In the genomic region with DNA sequence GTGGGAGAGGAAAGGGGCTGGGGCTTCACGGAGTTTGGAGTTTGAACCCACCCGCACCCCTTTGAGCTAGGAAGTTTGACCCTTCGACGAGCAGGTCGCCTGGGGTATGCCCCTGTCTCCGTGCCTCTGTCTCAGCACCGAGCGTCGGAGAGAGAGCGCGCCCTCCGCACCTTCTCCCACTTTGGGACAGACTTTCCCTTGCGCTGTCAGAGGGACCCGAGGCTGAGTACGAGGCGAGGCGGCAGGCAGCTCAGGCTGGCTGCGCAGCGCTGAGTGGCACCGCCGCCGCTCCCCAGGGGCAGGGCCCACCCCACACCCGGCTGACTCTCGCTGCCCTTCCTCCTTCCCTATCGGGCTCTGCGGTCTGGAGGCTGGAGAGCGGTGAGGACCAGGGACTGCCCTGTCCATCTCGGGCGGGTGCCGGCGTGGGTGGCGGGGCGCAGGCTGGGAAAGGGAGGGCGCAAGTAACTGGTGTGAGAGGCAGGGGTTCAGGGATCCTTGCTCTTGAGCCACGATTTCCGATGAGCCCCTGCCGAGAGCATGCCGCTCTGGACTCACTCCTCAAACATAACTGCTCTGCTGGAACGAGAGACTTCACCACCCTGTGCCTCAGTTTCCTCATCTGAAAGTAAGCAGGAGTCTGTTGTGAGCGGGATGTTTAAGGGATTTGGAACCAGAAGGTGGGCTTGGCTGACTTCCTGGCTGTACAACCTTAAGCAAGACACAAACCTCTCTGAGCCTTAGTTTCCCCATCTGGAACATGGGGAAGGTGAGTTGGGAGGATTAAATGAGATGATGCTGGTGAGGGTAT, we compare ENCODE assay signal across 1 cellular context.
A peak's percentile ranks its signal among the peaks of the same experiment; 100 is the strongest.
TF ChIP-seq lines count a peak whose summit lies in the region.

No MANE protein-coding gene starts in this region.

TF ChIP-seq in HepG2, 621 proteins besides CTCF, POLR2A, EP300 and RAD21 (continued from another document and continues in another):
- TF ChIP-seq, protein P1, sequence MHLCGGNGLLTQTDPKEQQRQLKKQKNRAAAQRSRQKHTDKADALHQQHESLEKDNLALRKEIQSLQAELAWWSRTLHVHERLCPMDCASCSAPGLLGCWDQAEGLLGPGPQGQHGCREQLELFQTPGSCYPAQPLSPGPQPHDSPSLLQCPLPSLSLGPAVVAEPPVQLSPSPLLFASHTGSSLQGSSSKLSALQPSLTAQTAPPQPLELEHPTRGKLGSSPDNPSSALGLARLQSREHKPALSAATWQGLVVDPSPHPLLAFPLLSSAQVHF (CRISPR knock-in tag; IDR thresholded peaks at IDR 0.05) = no peak
- TF ChIP-seq SCMH1 (CRISPR knock-in tag; IDR thresholded peaks at IDR 0.05; ENCODE audit: borderline replicate concordance) = no peak
- no peak for TF ChIP-seq REPIN1 (CRISPR knock-in tag; IDR thresholded peaks at IDR 0.05; ENCODE audit: borderline replicate concordance, low read depth)
- no peak for TF ChIP-seq JUND (CRISPR knock-in tag; IDR thresholded peaks at IDR 0.05)
- TF ChIP-seq ZBTB4 (CRISPR knock-in tag; IDR thresholded peaks at IDR 0.05; ENCODE audit: borderline replicate concordance) = no peak
- TF ChIP-seq CHD4 (IDR thresholded peaks at IDR 0.05; ENCODE audit: borderline replicate concordance, low read length) = no peak
- no peak for TF ChIP-seq MEF2D (CRISPR knock-in tag; IDR thresholded peaks at IDR 0.05)
- TF ChIP-seq, protein P2, sequence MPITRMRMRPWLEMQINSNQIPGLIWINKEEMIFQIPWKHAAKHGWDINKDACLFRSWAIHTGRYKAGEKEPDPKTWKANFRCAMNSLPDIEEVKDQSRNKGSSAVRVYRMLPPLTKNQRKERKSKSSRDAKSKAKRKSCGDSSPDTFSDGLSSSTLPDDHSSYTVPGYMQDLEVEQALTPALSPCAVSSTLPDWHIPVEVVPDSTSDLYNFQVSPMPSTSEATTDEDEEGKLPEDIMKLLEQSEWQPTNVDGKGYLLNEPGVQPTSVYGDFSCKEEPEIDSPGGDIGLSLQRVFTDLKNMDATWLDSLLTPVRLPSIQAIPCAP (CRISPR knock-in tag; IDR thresholded peaks at IDR 0.05; ENCODE audit: low read depth) = no peak
- 0 out of 2 replicates have a peak, but pooled peaks have one; percentile 47 for TF ChIP-seq NFE2L1 (CRISPR knock-in tag; IDR thresholded peaks at IDR 0.05; ENCODE audit: borderline replicate concordance)
- no peak for TF ChIP-seq FOXK1 (CRISPR knock-in tag; IDR thresholded peaks at IDR 0.05; ENCODE audit: borderline replicate concordance, low read depth)
- TF ChIP-seq KAT7 (CRISPR knock-in tag; IDR thresholded peaks at IDR 0.05; ENCODE audit: borderline replicate concordance) = no peak
- TF ChIP-seq, protein P3, sequence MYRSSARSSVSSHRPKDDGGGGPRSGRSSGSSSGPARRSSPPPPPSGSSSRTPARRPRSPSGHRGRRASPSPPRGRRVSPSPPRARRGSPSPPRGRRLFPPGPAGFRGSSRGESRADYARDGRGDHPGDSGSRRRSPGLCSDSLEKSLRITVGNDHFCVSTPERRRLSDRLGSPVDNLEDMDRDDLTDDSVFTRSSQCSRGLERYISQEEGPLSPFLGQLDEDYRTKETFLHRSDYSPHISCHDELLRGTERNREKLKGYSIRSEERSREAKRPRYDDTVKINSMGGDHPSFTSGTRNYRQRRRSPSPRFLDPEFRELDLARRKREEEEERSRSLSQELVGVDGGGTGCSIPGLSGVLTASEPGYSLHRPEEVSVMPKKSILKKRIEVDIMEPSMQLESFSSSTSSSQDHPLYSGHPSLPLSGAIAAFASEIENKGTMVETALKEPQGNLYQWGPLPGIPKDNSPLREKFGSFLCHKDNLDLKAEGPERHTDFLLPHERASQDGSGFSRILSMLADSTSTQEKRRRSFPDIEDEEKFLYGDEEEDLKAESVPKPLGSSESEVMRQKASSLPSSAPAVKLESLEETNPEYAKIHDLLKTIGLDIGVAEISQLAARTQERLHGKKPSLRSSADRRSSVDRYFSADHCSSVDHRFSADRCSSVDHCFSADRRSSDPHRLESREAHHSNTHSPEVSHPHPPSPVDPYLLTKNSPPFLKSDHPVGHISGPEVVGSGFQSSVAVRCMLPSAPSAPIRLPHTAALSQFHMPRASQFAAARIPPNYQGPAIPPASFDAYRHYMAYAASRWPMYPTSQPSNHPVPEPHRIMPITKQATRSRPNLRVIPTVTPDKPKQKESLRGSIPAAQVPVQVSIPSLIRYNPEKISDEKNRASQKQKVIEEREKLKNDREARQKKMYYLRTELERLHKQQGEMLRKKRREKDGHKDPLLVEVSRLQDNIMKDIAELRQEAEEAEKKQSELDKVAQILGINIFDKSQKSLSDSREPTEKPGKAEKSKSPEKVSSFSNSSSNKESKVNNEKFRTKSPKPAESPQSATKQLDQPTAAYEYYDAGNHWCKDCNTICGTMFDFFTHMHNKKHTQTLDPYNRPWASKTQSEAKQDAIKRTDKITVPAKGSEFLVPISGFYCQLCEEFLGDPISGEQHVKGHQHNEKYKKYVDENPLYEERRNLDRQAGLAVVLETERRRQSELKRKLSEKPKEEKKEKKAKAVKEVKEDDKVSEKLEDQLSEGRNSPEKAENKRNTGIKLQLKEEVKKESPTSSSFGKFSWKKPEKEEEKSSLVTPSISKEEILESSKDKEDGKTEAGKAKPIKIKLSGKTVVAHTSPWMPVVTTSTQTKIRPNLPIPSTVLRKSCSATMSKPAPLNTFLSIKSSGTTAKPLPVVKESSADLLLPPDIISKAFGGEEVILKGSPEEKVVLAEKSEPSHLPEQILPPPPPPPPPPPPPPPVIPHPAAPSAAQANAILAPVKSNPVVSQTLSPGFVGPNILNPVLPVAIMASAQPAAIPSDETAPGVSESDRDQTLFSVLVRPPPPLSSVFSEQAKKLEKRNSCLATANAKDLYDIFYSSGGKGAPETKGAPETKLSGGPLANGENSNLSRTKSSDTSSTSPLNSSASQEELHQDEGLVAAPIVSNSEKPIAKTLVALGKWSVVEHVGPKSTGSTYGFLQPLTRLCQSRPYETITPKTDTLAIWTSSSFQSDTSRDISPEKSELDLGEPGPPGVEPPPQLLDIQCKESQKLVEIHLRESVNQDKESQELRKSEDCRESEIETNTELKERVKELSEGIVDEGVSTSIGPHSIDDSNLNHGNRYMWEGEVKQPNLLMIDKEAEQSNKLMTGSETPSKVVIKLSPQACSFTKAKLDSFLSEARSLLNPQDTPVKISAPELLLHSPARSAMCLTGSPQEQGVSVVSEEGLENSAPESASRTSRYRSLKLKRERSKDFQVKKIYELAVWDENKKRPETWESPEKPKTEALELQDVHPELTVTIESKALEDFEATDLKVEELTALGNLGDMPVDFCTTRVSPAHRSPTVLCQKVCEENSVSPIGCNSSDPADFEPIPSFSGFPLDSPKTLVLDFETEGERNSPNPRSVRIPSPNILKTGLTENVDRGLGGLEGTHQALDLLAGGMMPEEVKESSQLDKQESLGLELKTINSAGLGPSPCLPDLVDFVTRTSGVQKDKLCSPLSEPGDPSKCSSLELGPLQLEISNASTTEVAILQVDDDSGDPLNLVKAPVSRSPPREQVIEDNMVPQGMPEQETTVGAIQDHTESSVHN (CRISPR knock-in tag; IDR thresholded peaks at IDR 0.05) = no peak
- no peak for TF ChIP-seq BRD4 (CRISPR knock-in tag; IDR thresholded peaks at IDR 0.05)
- no peak for TF ChIP-seq NPAS2 (CRISPR knock-in tag; IDR thresholded peaks at IDR 0.05; ENCODE audit: borderline replicate concordance)
- TF ChIP-seq TRIM24 (CRISPR knock-in tag; IDR thresholded peaks at IDR 0.05) = no peak
- TF ChIP-seq SIN3A (IDR thresholded peaks at IDR 0.05; ENCODE audit: borderline replicate concordance, low read depth, low read length) = no peak
- TF ChIP-seq, protein P4, sequence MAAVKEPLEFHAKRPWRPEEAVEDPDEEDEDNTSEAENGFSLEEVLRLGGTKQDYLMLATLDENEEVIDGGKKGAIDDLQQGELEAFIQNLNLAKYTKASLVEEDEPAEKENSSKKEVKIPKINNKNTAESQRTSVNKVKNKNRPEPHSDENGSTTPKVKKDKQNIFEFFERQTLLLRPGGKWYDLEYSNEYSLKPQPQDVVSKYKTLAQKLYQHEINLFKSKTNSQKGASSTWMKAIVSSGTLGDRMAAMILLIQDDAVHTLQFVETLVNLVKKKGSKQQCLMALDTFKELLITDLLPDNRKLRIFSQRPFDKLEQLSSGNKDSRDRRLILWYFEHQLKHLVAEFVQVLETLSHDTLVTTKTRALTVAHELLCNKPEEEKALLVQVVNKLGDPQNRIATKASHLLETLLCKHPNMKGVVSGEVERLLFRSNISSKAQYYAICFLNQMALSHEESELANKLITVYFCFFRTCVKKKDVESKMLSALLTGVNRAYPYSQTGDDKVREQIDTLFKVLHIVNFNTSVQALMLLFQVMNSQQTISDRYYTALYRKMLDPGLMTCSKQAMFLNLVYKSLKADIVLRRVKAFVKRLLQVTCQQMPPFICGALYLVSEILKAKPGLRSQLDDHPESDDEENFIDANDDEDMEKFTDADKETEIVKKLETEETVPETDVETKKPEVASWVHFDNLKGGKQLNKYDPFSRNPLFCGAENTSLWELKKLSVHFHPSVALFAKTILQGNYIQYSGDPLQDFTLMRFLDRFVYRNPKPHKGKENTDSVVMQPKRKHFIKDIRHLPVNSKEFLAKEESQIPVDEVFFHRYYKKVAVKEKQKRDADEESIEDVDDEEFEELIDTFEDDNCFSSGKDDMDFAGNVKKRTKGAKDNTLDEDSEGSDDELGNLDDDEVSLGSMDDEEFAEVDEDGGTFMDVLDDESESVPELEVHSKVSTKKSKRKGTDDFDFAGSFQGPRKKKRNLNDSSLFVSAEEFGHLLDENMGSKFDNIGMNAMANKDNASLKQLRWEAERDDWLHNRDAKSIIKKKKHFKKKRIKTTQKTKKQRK (IDR thresholded peaks at IDR 0.05; ENCODE audit: low read length) = no peak
- 0 out of 2 replicates have a peak, but pooled peaks have one; percentile 46 for TF ChIP-seq DNMT1 (CRISPR knock-in tag; IDR thresholded peaks at IDR 0.05)
- TF ChIP-seq, protein P5, sequence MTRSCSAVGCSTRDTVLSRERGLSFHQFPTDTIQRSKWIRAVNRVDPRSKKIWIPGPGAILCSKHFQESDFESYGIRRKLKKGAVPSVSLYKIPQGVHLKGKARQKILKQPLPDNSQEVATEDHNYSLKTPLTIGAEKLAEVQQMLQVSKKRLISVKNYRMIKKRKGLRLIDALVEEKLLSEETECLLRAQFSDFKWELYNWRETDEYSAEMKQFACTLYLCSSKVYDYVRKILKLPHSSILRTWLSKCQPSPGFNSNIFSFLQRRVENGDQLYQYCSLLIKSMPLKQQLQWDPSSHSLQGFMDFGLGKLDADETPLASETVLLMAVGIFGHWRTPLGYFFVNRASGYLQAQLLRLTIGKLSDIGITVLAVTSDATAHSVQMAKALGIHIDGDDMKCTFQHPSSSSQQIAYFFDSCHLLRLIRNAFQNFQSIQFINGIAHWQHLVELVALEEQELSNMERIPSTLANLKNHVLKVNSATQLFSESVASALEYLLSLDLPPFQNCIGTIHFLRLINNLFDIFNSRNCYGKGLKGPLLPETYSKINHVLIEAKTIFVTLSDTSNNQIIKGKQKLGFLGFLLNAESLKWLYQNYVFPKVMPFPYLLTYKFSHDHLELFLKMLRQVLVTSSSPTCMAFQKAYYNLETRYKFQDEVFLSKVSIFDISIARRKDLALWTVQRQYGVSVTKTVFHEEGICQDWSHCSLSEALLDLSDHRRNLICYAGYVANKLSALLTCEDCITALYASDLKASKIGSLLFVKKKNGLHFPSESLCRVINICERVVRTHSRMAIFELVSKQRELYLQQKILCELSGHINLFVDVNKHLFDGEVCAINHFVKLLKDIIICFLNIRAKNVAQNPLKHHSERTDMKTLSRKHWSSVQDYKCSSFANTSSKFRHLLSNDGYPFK (CRISPR knock-in tag; IDR thresholded peaks at IDR 0.05; ENCODE audit: borderline replicate concordance) = peak; percentile 25; the same call in 1 of the 2 replicates
- no peak for TF ChIP-seq FOXC1 (CRISPR knock-in tag; IDR thresholded peaks at IDR 0.05; ENCODE audit: borderline replicate concordance)
- no peak for TF ChIP-seq ZNF749 (CRISPR knock-in tag; IDR thresholded peaks at IDR 0.05; ENCODE audit: borderline replicate concordance)
- TF ChIP-seq HMGA1 (CRISPR knock-in tag; conservative IDR thresholded peaks at IDR 0.05) = no peak
- TF ChIP-seq CERS6 (CRISPR knock-in tag; IDR thresholded peaks at IDR 0.05) = no peak
- no peak for TF ChIP-seq ZC3H13 (CRISPR knock-in tag; IDR thresholded peaks at IDR 0.05)
- TF ChIP-seq, protein P6, sequence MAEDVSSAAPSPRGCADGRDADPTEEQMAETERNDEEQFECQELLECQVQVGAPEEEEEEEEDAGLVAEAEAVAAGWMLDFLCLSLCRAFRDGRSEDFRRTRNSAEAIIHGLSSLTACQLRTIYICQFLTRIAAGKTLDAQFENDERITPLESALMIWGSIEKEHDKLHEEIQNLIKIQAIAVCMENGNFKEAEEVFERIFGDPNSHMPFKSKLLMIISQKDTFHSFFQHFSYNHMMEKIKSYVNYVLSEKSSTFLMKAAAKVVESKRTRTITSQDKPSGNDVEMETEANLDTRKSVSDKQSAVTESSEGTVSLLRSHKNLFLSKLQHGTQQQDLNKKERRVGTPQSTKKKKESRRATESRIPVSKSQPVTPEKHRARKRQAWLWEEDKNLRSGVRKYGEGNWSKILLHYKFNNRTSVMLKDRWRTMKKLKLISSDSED (CRISPR knock-in tag; IDR thresholded peaks at IDR 0.05) = no peak
- no peak for TF ChIP-seq MED13 (CRISPR knock-in tag; IDR thresholded peaks at IDR 0.05)
